Comparison of ENCODE assay signal across 6 cellular contexts in the genomic region with DNA sequence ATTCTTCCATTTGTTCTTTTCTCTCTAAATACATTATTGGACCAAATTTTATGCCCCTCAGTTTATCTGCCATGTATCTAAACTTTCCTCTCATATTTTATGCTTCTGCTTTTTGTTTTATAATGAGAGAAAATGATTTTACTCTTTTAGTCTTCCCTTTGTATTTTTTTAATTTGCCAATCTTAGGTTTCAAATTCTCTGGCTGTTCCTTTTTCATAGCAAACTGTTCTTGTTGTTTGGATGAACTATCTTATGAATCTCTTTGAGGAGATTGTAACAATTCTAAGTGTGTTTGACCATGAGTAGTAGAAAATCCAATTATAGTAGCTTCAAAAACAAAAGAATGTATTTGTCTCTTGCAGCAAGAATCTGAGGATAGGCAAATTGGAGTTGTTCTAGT.
"Had no signal": no experiment of that assay in that cellular context is flagged by ENCODE, and none has a peak within 500 bp of the region (broad histone marks: within the 10 kb centered on the region; RNA-seq: fewer than 3 reads in every experiment).

No MANE protein-coding gene starts in this region.

- DNase-seq: GM23248, GOT3, H7, IMR-90 had no signal

- ATAC-seq: HCT116, K562 had no signal
